20 cellular contexts compared by ENCODE assay signal in genomic region chr20:47541355-47541922, GRCh38. TPM values are rescaled to one million over a fixed set of nuclear protein-coding genes. Genes with fewer than 3 reads are reported as not detected.
A peak's percentile ranks its signal among the peaks of the same experiment; 100 is the strongest.
DNase-seq lines count a peak whose midpoint lies in the region; ATAC-seq and TF ChIP-seq lines count a peak whose summit lies in the region.
"Had no signal": no experiment of that assay in that cellular context is flagged by ENCODE, and none has a peak within 500 bp of the region (broad histone marks: within the 10 kb centered on the region; RNA-seq: fewer than 3 reads in every experiment).

No MANE protein-coding gene starts in this region.

- intact Hi-C loops in activated CD4-positive, alpha-beta memory T cell treated with anti-CD3 and anti-CD28 coated beads for 36 hours (cut with micrococcal nuclease), result loop anchor here (5.0 kb wide), 1 partner anchor 36 kb away; no protein-coding TSS in a partner anchor
- intact Hi-C loops in HCT116 (cut with micrococcal nuclease), result no loop called here

- H3K27ac ChIP-seq in HCT116 (ENCODE audit: low read depth, low read length), result no peak overlapping the region
- H3K27ac ChIP-seq: dorsolateral prefrontal cortex had no signal

- peak overlapping the region; percentile 51 for H3K27ac Mint-ChIP-seq in activated CD4-positive, alpha-beta memory T cell treated with anti-CD3 and anti-CD28 coated beads for 36 hours
- H3K27ac Mint-ChIP-seq in activated CD4-positive, alpha-beta memory T cell treated with anti-CD3 and anti-CD28 coated beads, Interleukin-2, amount 10 ng/mL, durations not matched to agents 7 days and 5 days, result no peak overlapping the region
- H3K27ac Mint-ChIP-seq in activated naive CD8-positive, alpha-beta T cell, result peak overlapping the region; percentile 61
- H3K27ac Mint-ChIP-seq in osteocyte (ENCODE audit: unreplicated experiment) (peak overlapping the region; percentile 50), immature natural killer cell (peak overlapping the region in 3 of 6 donors; percentile 26 to 58 (median 38))

- no peaks in the 10 kb centered on the region for H3K9me2 ChIP-seq in HCT116 (ENCODE audit: insufficient read depth)

- H3K4me1 ChIP-seq in HCT116 (ENCODE audit: control insufficient read depth in 1 of 2, insufficient read depth in 2 of 2, low read length in 2 of 2), result peaks cover 43 to 61% of the 10 kb centered on the region in 2 experiments

- no peak overlapping the region for H2AFZ ChIP-seq in HCT116 (ENCODE audit: low read depth, low read length, poor library complexity, severe bottlenecking)

- POLR2A ChIA-PET in activated CD4-positive, alpha-beta memory T cell treated with anti-CD3 and anti-CD28 coated beads for 36 hours (lab: Charles Lee), result no interaction called here
- POLR2A ChIA-PET in activated CD4-positive, alpha-beta memory T cell treated with anti-CD3 and anti-CD28 coated beads, Interleukin-2, amount 10 ng/mL, durations not matched to agents 7 days and 5 days (lab: Charles Lee), result no interaction called here
- POLR2A ChIA-PET in HCT116 (lab: Charles Lee), result interaction anchor here (0.7 kb wide), 1 partner anchor 335 kb away, joined by 3 read pairs; no protein-coding TSS in a partner anchor

- no peaks in the 10 kb centered on the region for H4K20me1 ChIP-seq in HCT116 (ENCODE audit: insufficient read depth)

- CTCF ChIA-PET in activated CD4-positive, alpha-beta memory T cell treated with anti-CD3 and anti-CD28 coated beads for 36 hours (lab: Charles Lee), result no interaction called here
- CTCF ChIA-PET in activated CD4-positive, alpha-beta memory T cell treated with anti-CD3 and anti-CD28 coated beads, Interleukin-2, amount 10 ng/mL, durations not matched to agents 7 days and 5 days (lab: Charles Lee), result interaction anchor here (0.6 kb wide), 1 partner anchor 19 kb away, joined by 3 read pairs; no protein-coding TSS in a partner anchor
- CTCF ChIA-PET in HCT116 (lab: Charles Lee), result interaction anchor here (0.6 kb wide), 1 partner anchor 23 kb away, joined by 3 read pairs; no protein-coding TSS in a partner anchor

- no peak for TF ChIP-seq POLR2A in HCT116 (IDR thresholded peaks at IDR 0.05; ENCODE audit: borderline replicate concordance, extremely low read depth, insufficient read depth, insufficient read length)

- no peak for DNase-seq in activated CD4-positive, alpha-beta memory T cell treated with anti-CD3 and anti-CD28 coated beads for 36 hours
- no peak for DNase-seq in activated CD4-positive, alpha-beta memory T cell treated with anti-CD3 and anti-CD28 coated beads, Interleukin-2, amount 10 ng/mL, durations not matched to agents 7 days and 5 days
- DNase-seq in HCT116 (ENCODE audit: low read depth, low spot score), result no peak
- DNase-seq in osteocyte (ENCODE audit: extremely low spot score, unreplicated experiment), result no peak
- DNase-seq in immature natural killer cell, result no peak
- DNase-seq in NCI-H1092 treated with DMSO at 0.1 percent for 48 hours (lab: John Stamatoyannopoulos, UW), result no peak
- DNase-seq: C1 segment of cervical spinal cord; DMS153; dorsolateral prefrontal cortex; GDM1; heart left ventricle; left lung; MG63; NCI-H1436 treated with DMSO at 0.1 percent for 48 hours; NCI-H69; stimulated activated CD4-positive, alpha-beta T cell treated with anti-CD3 and anti-CD28 coated beads, Interleukin-4, amount 100 ng/mL, for 24 hours had no signal

- H3K79me2 ChIP-seq in HCT116 (ENCODE audit: insufficient read depth, low read length), result peaks cover 50% of the 10 kb centered on the region

- H3K9ac ChIP-seq in HCT116 (ENCODE audit: low read length), result no peak overlapping the region

- peaks cover 13% of the 10 kb centered on the region for H3K36me3 Mint-ChIP-seq in activated CD4-positive, alpha-beta memory T cell treated with anti-CD3 and anti-CD28 coated beads for 36 hours
- peaks cover 29% of the 10 kb centered on the region for H3K36me3 Mint-ChIP-seq in activated CD4-positive, alpha-beta memory T cell treated with anti-CD3 and anti-CD28 coated beads, Interleukin-2, amount 10 ng/mL, durations not matched to agents 7 days and 5 days (ENCODE audit: low read depth)
- H3K36me3 Mint-ChIP-seq in activated naive CD8-positive, alpha-beta T cell, result peaks cover 7% of the 10 kb centered on the region
- peaks cover 2% of the 10 kb centered on the region for H3K36me3 Mint-ChIP-seq in osteocyte (ENCODE audit: unreplicated experiment)
- no peaks in the 10 kb centered on the region for H3K36me3 Mint-ChIP-seq in immature natural killer cell

- TF ChIP-seq CTCF in HCT116 (IDR thresholded peaks at IDR 0.05 in 2 of 3, conservative IDR thresholded peaks at IDR 0.05 in 1 of 3; ENCODE audit: borderline replicate concordance in 1 of 3, insufficient read depth in 1 of 3, low read depth in 2 of 3, low read length in 2 of 3) (no peak), osteocyte (IDR thresholded peaks at IDR 0.05) (no peak)

- peak overlapping the region; percentile 33; the same call in 1 of the 2 replicates for H3K4me2 ChIP-seq in HCT116 (ENCODE audit: low read length)

- no TSS peak for BruUV-seq in HCT116 (replicated peaks; lab: Mats Ljungman, UMichigan)

- no peaks in the 10 kb centered on the region for H3K9me3 Mint-ChIP-seq in activated CD4-positive, alpha-beta memory T cell treated with anti-CD3 and anti-CD28 coated beads for 36 hours
- H3K9me3 Mint-ChIP-seq in activated CD4-positive, alpha-beta memory T cell treated with anti-CD3 and anti-CD28 coated beads, Interleukin-2, amount 10 ng/mL, durations not matched to agents 7 days and 5 days, result no peaks in the 10 kb centered on the region
- no peaks in the 10 kb centered on the region for H3K9me3 Mint-ChIP-seq in activated naive CD8-positive, alpha-beta T cell (ENCODE audit: low read depth)
- H3K9me3 Mint-ChIP-seq in osteocyte (ENCODE audit: unreplicated experiment), result no peaks in the 10 kb centered on the region
- H3K9me3 Mint-ChIP-seq in immature natural killer cell, result no peaks in the 10 kb centered on the region

- H3K9me3 ChIP-seq in HCT116 (ENCODE audit: control insufficient read depth in 1 of 2, insufficient read depth in 1 of 2, low read depth in 1 of 2, low read length in 2 of 2), result no peaks in the 10 kb centered on the region
- H3K9me3 ChIP-seq: heart left ventricle, left lung, MG63, neutrophil had no signal

- H3K27me3 ChIP-seq in HCT116 (ENCODE audit: insufficient read depth, low read length), result no peaks in the 10 kb centered on the region
- H3K27me3 ChIP-seq: dorsolateral prefrontal cortex, heart left ventricle, left lung, MG63, neutrophil had no signal

- peaks cover 73% of the 10 kb centered on the region for H3K4me1 Mint-ChIP-seq in activated CD4-positive, alpha-beta memory T cell treated with anti-CD3 and anti-CD28 coated beads for 36 hours (ENCODE audit: low read depth)
- peaks cover 64% of the 10 kb centered on the region for H3K4me1 Mint-ChIP-seq in activated CD4-positive, alpha-beta memory T cell treated with anti-CD3 and anti-CD28 coated beads, Interleukin-2, amount 10 ng/mL, durations not matched to agents 7 days and 5 days
- peaks cover 75% of the 10 kb centered on the region for H3K4me1 Mint-ChIP-seq in activated naive CD8-positive, alpha-beta T cell (ENCODE audit: low read depth)
- H3K4me1 Mint-ChIP-seq in osteocyte (ENCODE audit: unreplicated experiment), result peaks cover 67% of the 10 kb centered on the region
- H3K4me1 Mint-ChIP-seq in immature natural killer cell, result peaks cover 54 to 83% of the 10 kb centered on the region in 2 donors

- no peak for TF ChIP-seq RAD21 in HCT116 (IDR thresholded peaks at IDR 0.05; ENCODE audit: low read depth)

- RAD21 ChIA-PET in HCT116 (lab: Charles Lee; ENCODE audit: low non-redundant PET in 1 of 2, low total read pairs in 2 of 2, uncharacterized antibody in 2 of 2, unreplicated experiment in 2 of 2), result no interaction called here

- no peaks in the 10 kb centered on the region for H3K27me3 Mint-ChIP-seq in activated CD4-positive, alpha-beta memory T cell treated with anti-CD3 and anti-CD28 coated beads for 36 hours
- H3K27me3 Mint-ChIP-seq in activated CD4-positive, alpha-beta memory T cell treated with anti-CD3 and anti-CD28 coated beads, Interleukin-2, amount 10 ng/mL, durations not matched to agents 7 days and 5 days, result no peaks in the 10 kb centered on the region
- no peaks in the 10 kb centered on the region for H3K27me3 Mint-ChIP-seq in activated naive CD8-positive, alpha-beta T cell
- no peaks in the 10 kb centered on the region for H3K27me3 Mint-ChIP-seq in osteocyte (ENCODE audit: unreplicated experiment)
- peaks cover 0 to 1% (median 0%) of the 10 kb centered on the region in 3 donors for H3K27me3 Mint-ChIP-seq in immature natural killer cell (ENCODE audit: low read depth in 3 of 3)

- H3K36me3 ChIP-seq in HCT116 (ENCODE audit: control insufficient read depth in 1 of 2, insufficient read depth in 2 of 2, low read length in 2 of 2), result no peaks in the 10 kb centered on the region
- H3K36me3 ChIP-seq: left lung, MG63, neutrophil had no signal

- H3K4me3 Mint-ChIP-seq in activated CD4-positive, alpha-beta memory T cell treated with anti-CD3 and anti-CD28 coated beads for 36 hours, result no peak overlapping the region
- no peak overlapping the region for H3K4me3 Mint-ChIP-seq in activated CD4-positive, alpha-beta memory T cell treated with anti-CD3 and anti-CD28 coated beads, Interleukin-2, amount 10 ng/mL, durations not matched to agents 7 days and 5 days
- peak overlapping the region; percentile 21 for H3K4me3 Mint-ChIP-seq in activated naive CD8-positive, alpha-beta T cell
- H3K4me3 Mint-ChIP-seq in osteocyte (ENCODE audit: unreplicated experiment) (no peak overlapping the region), immature natural killer cell (no peak overlapping the region)

- no peak overlapping the region for H3K4me3 ChIP-seq in HCT116 (replicated peaks in 1 of 2; ENCODE audit: low read depth in 1 of 2, low read length in 2 of 2)
- H3K4me3 ChIP-seq: dorsolateral prefrontal cortex, heart left ventricle, left lung, MG63 had no signal

- ATAC-seq in HCT116 (peak; percentile 61), GM21526 (IDR thresholded peaks at IDR 0.05; ENCODE audit: low FRiP score, unreplicated experiment) (no peak)
- ATAC-seq: heart left ventricle, Right ventricle myocardium inferior had no signal

TF ChIP-seq in HCT116, 20 proteins besides CTCF, POLR2A, EP300 and RAD21:
- TF ChIP-seq EZH2phosphoT487 (IDR thresholded peaks at IDR 0.05; ENCODE audit: borderline replicate concordance), result no peak

RNA-seq across cellular contexts. Expression of gene NCOA3, which starts 39.8 kb away (rescaled TPM):
- 10 to 100 TPM; 72.0 to 81.8 TPM for total RNA-seq in activated CD4-positive, alpha-beta memory T cell treated with anti-CD3 and anti-CD28 coated beads for 36 hours
- total RNA-seq in activated CD4-positive, alpha-beta memory T cell treated with anti-CD3 and anti-CD28 coated beads, Interleukin-2, amount 10 ng/mL, durations not matched to agents 7 days and 5 days, result 10 to 100 TPM; 81.0 to 83.1 TPM
- total RNA-seq in HCT116 (2021; ENCODE audit: unreplicated experiment), result 25.9 TPM
- 10.0 and 11.8 TPM in 2 replicates for polyA plus RNA-seq in HCT116 (2012)
- total RNA-seq in osteocyte, result 75.9 and 77.5 TPM in 2 replicates
- 10 to 100 TPM in 1 of 3 donors, 1 to 10 TPM in 2; 2.9 to 19.1 (median 5.7) TPM for polyA plus RNA-seq in immature natural killer cell
